8 cellular contexts compared by ENCODE assay signal in the genomic region with DNA sequence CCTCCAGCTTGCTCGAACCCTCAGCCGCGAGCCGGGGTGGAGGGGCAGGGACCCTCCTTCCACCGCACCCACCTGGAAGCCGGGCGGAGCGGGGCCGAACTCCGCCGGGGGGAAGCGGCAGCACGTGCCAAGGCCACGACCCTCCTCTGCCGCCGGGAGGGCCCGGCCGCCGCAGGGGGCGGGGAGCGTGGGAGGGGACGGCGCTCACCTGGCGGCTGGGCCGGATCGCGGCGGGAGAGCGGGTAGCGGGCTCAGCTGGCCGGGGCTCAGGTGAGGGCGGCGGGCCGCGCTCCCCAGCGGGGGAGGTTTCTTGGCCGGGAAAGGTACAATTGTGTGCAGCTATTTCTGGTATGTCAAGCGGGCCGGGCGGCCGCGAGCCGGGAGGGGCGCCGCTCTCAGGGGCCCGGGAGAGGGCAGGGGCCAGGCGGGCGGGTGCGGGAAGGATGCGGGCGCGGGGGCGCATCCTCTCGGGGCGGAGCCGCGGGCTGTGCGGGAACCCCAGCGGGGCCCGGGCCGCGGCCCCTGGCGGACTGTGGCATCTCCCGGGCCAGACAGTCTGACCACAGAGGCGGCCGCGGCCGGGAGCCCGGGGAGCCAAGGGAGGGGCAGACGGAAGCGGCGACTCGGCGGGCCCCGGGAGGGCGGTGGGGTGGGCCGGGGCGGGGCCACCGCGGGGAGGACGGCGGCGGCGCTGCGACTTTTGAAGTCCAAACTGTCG. TPM values are rescaled to one million over a fixed set of nuclear protein-coding genes. Genes with fewer than 3 reads are reported as not detected.
A peak's percentile ranks its signal among the peaks of the same experiment; 100 is the strongest.
DNase-seq lines count a peak whose midpoint lies in the region; TF ChIP-seq lines count a peak whose summit lies in the region.

A gene (plus strand): TSS at position 710 of the 718 bp plus-strand sequence. CDS start 328 bp downstream, outside the sequence.

- 1% methylated on average over 86 of the region's 86 CpGs for WGBS in ectodermal cell, 2 experiments

- H3K79me2 ChIP-seq in KMS-11 (ENCODE audit: insufficient read depth, low read depth): no peaks in the 10 kb centered on the region

- H3K9ac ChIP-seq in KMS-11: peak within 1 kb of the TSS; percentile 62; the same call in 1 of the 2 replicates

- H3K27me3 Mint-ChIP-seq in activated CD4-positive, alpha-beta T cell treated with anti-CD3 and anti-CD28 coated beads, Interleukin-2, amount 10 ng/mL, durations not matched to agents 7 days and 5 days: peaks cover 24% of the 10 kb centered on the region

- peaks cover 3% of the 10 kb centered on the region for H3K36me3 Mint-ChIP-seq in activated CD4-positive, alpha-beta T cell treated with anti-CD3 and anti-CD28 coated beads, Interleukin-2, amount 10 ng/mL, durations not matched to agents 7 days and 5 days (ENCODE audit: low read depth)

- POLR2A ChIA-PET in activated CD4-positive, alpha-beta T cell treated with anti-CD3 and anti-CD28 coated beads, Interleukin-2, amount 10 ng/mL, durations not matched to agents 7 days and 5 days (lab: Charles Lee): no interaction called here

- H3K27ac Mint-ChIP-seq in activated CD4-positive, alpha-beta T cell treated with anti-CD3 and anti-CD28 coated beads, Interleukin-2, amount 10 ng/mL, durations not matched to agents 7 days and 5 days: peak within 1 kb of the TSS; percentile 78

- peak within 1 kb of the TSS; percentile 45 for H3K4me2 ChIP-seq in KMS-11

- peak within 1 kb of the TSS; percentile 73 for H3K4me3 Mint-ChIP-seq in activated CD4-positive, alpha-beta T cell treated with anti-CD3 and anti-CD28 coated beads, Interleukin-2, amount 10 ng/mL, durations not matched to agents 7 days and 5 days

- H3K27ac ChIP-seq in KMS-11: no peak within 1 kb of the TSS
- H3K27ac ChIP-seq in ectodermal cell (ENCODE audit: insufficient read depth, low read depth, low read length, poor library complexity, severe bottlenecking): no peak within 1 kb of the TSS

- H3K9me3 Mint-ChIP-seq in activated CD4-positive, alpha-beta T cell treated with anti-CD3 and anti-CD28 coated beads, Interleukin-2, amount 10 ng/mL, durations not matched to agents 7 days and 5 days: no peaks in the 10 kb centered on the region

- TF ChIP-seq CTCF in GM12865 (IDR thresholded peaks at IDR 0.05; ENCODE audit: insufficient read depth, low read depth, low read length, missing control alignments): no peak
- TF ChIP-seq CTCF in KMS-11 (conservative IDR thresholded peaks at IDR 0.05; ENCODE audit: low read depth, low read length): no peak

- H4K20me1 ChIP-seq in KMS-11 (ENCODE audit: insufficient read depth): no peaks in the 10 kb centered on the region

- peaks cover 21% of the 10 kb centered on the region for H3K4me1 ChIP-seq in KMS-11 (ENCODE audit: low read depth, poor library complexity, severe bottlenecking)
- H3K4me1 ChIP-seq in ectodermal cell (ENCODE audit: control insufficient read depth, insufficient read depth, low read length): peaks cover 5% of the 10 kb centered on the region

- H2AFZ ChIP-seq in KMS-11 (ENCODE audit: low read depth): peak within 1 kb of the TSS; percentile 59

- H3K4me3 ChIP-seq in GM12865 (ENCODE audit: low read depth, low read length) (peak within 1 kb of the TSS; percentile 79), KMS-11 (IDR thresholded peaks at IDR 0.05; ENCODE audit: insufficient read depth, low read depth, low read length) (no peak within 1 kb of the TSS), ectodermal cell (ENCODE audit: insufficient read depth, low read depth, low read length) (peak within 1 kb of the TSS; percentile 31)

- H3K36me3 ChIP-seq in KMS-11 (ENCODE audit: insufficient read depth) (no peaks in the 10 kb centered on the region), ectodermal cell (ENCODE audit: control insufficient read depth, insufficient read depth, low read length) (no peaks in the 10 kb centered on the region)

- CTCF ChIA-PET in activated CD4-positive, alpha-beta T cell treated with anti-CD3 and anti-CD28 coated beads, Interleukin-2, amount 10 ng/mL, durations not matched to agents 7 days and 5 days (lab: Charles Lee): interaction anchor here (0.8 kb wide), 1 partner anchor 36 kb away, joined by 3 read pairs; no protein-coding TSS in a partner anchor

- no peaks in the 10 kb centered on the region for H3K27me3 ChIP-seq in KMS-11 (ENCODE audit: insufficient read depth, low read depth)
- peaks cover 43% of the 10 kb centered on the region for H3K27me3 ChIP-seq in ectodermal cell (ENCODE audit: control insufficient read depth, insufficient read depth, low read length, poor library complexity, severe bottlenecking)

- H3K4me1 Mint-ChIP-seq in activated CD4-positive, alpha-beta T cell treated with anti-CD3 and anti-CD28 coated beads, Interleukin-2, amount 10 ng/mL, durations not matched to agents 7 days and 5 days: peaks cover 22% of the 10 kb centered on the region

- no peaks in the 10 kb centered on the region for H3K9me3 ChIP-seq in ectodermal cell (ENCODE audit: control insufficient read depth, low read length)

- DNase-seq in GM12865 (ENCODE audit: low read depth) (peak; percentile 12), GOT3 (lab: John Stamatoyannopoulos, UW) (peak; percentile 34), medulla oblongata (ENCODE audit: extremely low spot score) (peak; percentile 14), NCI-H1105 treated with DMSO at 0.1 percent for 48 hours (lab: John Stamatoyannopoulos, UW) (no peak)
- DNase-seq in activated CD4-positive, alpha-beta T cell treated with anti-CD3 and anti-CD28 coated beads, Interleukin-2, amount 10 ng/mL, durations not matched to agents 7 days and 5 days: no peak
- peak; percentile 15 for DNase-seq in stimulated activated CD8-positive, alpha-beta memory T cell treated with anti-CD3 and anti-CD28 coated beads, Interleukin-4, amount 100 ng/mL, for 24 hours (ENCODE audit: low read depth)

RNA-seq across cellular contexts. Expression of the gene that starts here (rescaled TPM):
- total RNA-seq in activated CD4-positive, alpha-beta T cell treated with anti-CD3 and anti-CD28 coated beads, Interleukin-2, amount 10 ng/mL, durations not matched to agents 7 days and 5 days: 10 to 100 TPM; 23.1 to 30.7 TPM
- polyA plus RNA-seq in ectodermal cell (2013, experiment 1 of 4): 2.5 TPM
- 3.0 TPM for polyA plus RNA-seq in ectodermal cell (2013, experiment 2 of 4)
- 2.0 TPM for polyA plus RNA-seq in ectodermal cell (2013, experiment 3 of 4)
- 3.6 TPM for polyA plus RNA-seq in ectodermal cell (2013, experiment 4 of 4)

Comparison
In these comparisons a context has a peak if more than half of its experiments do, and no peak if none do; other contexts are left out.
1. DNase-seq: peak in GM12865 (single experiment), GOT3 (single experiment), medulla oblongata (single experiment) and stimulated activated CD8-positive, alpha-beta memory T cell treated with anti-CD3 and anti-CD28 coated beads, Interleukin-4, amount 100 ng/mL, for 24 hours (single experiment); none in activated CD4-positive, alpha-beta T cell treated with anti-CD3 and anti-CD28 coated beads, Interleukin-2, amount 10 ng/mL, durations not matched to agents 7 days and 5 days (single experiment) and NCI-H1105 treated with DMSO at 0.1 percent for 48 hours (single experiment).